Comparison of ENCODE assay signal across 9 cellular contexts in the genomic region with DNA sequence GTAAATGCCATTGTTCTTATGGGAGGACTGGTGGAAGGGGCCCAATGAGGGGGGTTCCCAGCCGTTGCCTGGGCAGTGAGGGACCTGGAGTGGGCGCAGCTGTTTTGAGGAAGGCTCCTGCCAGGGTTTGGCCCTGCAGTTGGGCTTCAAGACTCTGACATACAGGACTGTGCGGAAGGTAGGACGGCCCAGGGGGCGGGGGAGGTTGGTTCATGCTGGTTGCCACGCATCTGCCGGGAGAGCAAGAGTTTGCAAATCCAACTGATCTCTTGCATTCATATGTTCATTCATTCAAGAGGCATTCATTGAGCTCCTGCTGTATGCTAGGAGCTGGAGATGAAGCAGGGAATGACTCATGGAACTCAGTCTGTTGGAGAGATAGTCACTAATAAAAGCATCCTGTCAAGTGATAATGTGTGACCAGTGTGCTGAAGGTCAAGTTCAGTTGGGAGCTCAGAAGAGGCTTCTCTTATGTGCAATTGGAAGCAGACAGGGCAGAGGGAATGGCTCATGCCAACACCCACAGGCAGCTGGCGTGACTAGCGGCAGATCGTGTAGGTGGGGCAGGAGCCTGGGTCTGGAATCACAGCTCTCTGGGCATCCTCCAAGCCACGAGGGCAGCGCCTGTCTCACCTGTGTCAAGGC. TPM values are rescaled to one million over a fixed set of nuclear protein-coding genes. Genes with fewer than 3 reads are reported as not detected.
DNase-seq lines count a peak whose midpoint lies in the region; ATAC-seq lines count a peak whose summit lies in the region.
"Had no signal": no experiment of that assay in that cellular context is flagged by ENCODE, and none has a peak within 500 bp of the region (broad histone marks: within the 10 kb centered on the region; RNA-seq: fewer than 3 reads in every experiment).

No MANE protein-coding gene starts in this region.

- intact Hi-C loops in posterior cingulate gyrus (cut with DNase I), result no loop called here

- DNase-seq in AG08396 (ENCODE audit: low spot score), result peak; percentile 57
- DNase-seq in HK-2 (ENCODE audit: unreplicated experiment), result peak; percentile 54
- peak; percentile 64 for DNase-seq in amniotic epithelial cell (ENCODE audit: low read depth)
- peak; percentile 84 for DNase-seq in left lobe of liver (ENCODE audit: low spot score)
- no peak for DNase-seq in DMS114 treated with DMSO at 0.1 percent for 48 hours (lab: John Stamatoyannopoulos, UW; ENCODE audit: unreplicated experiment)
- no peak for DNase-seq in posterior cingulate gyrus
- DNase-seq in iPS-NIHi11 (ENCODE audit: low spot score), result no peak
- DNase-seq: colonic mucosa had no signal

- ATAC-seq in left lobe of liver (peak; percentile 74), HG03432 (IDR thresholded peaks at IDR 0.05; ENCODE audit: unreplicated experiment) (no peak)

RNA-seq across cellular contexts. Expression of a gene that starts 7.8 kb away (rescaled TPM):
- total RNA-seq in left lobe of liver, result 11.7 TPM

RNA-seq across cellular contexts. Expression of a gene that starts 44.7 kb away (rescaled TPM):
- total RNA-seq in left lobe of liver, result 9.4 TPM

Comparison
In these comparisons a context has a peak if more than half of its experiments do, and no peak if none do; other contexts are left out.
1. DNase-seq: peak in AG08396 (single experiment), HK-2 (single experiment), amniotic epithelial cell (single experiment) and left lobe of liver (single experiment); none in DMS114 treated with DMSO at 0.1 percent for 48 hours (single experiment), posterior cingulate gyrus (0 of 10) and iPS-NIHi11 (single experiment).